ENCODE assay signal across 31 cellular contexts in the genomic region with DNA sequence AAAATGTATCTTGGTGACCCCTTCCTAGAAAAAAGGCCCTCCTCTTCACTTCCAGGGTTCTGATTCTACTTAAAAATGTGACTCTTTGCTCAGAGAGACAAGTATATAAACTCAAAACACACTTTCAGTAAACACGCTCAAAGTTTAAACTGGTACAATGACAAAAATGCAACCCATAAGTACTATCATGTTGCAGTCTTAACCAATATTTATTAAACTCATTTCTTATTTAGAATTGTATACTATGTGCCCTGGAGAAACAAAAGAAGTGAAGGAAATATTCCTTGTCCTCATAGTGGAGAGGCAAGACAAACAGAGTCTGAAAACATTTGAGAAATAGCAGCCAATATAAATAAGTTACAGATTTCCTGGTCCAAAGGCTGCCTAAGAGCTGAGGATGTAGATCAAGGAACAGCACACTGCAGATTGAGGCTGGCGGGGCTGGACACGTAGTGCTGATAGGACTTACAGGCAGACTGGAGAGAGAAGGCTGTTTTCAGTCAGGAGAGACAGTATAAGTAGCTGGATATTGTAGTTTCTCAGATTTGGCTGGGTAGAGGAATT. TPM values are rescaled to one million over a fixed set of nuclear protein-coding genes. Genes with fewer than 3 reads are reported as not detected.
DNase-seq lines count a peak whose midpoint lies in the region; ATAC-seq, FAIRE-seq and TF ChIP-seq lines count a peak whose summit lies in the region.
"Had no signal": no experiment of that assay in that cellular context is flagged by ENCODE, and none has a peak within 500 bp of the region (broad histone marks: within the 10 kb centered on the region; RNA-seq: fewer than 3 reads in every experiment).

No MANE protein-coding gene starts in this region.

- in situ Hi-C loops in IMR-90 (cut with MboI; ENCODE audit: low sequenced_read_pairs): loop anchor here (10.0 kb wide), 1 partner anchor 558 kb away; no protein-coding TSS in a partner anchor

- H3K4ac ChIP-seq in IMR-90 (ENCODE audit: low read depth, low read length): no peak overlapping the region

- no peak overlapping the region for H2BK15ac ChIP-seq in IMR-90 (ENCODE audit: low read depth, low read length)

- H3K9me1 ChIP-seq in IMR-90 (ENCODE audit: insufficient read depth, low read length): no peaks in the 10 kb centered on the region

- H2AFZ ChIP-seq in IMR-90 (replicated peaks; ENCODE audit: low read length, poor library complexity) (no peak overlapping the region), hepatocyte (no peak overlapping the region)
- H2AFZ ChIP-seq: GM23248, PC-9 had no signal

- intact Hi-C loops in IMR-90 (cut with micrococcal nuclease): loop anchor here (5.0 kb wide), 1 partner anchor 455 kb away; the partner anchor contains the start of gene FRAS1

- no peaks in the 10 kb centered on the region for H3K79me1 ChIP-seq in IMR-90 (ENCODE audit: low read depth in 1 of 2, low read length in 2 of 2)

- peaks cover 4% of the 10 kb centered on the region; the same call in 1 of the 2 replicates for H3K27me3 ChIP-seq in IMR-90 (ENCODE audit: control insufficient read depth, insufficient read depth, low read length)
- H3K27me3 ChIP-seq in adipocyte (replicated peaks; ENCODE audit: control insufficient read depth, insufficient read depth, low read length): no peaks in the 10 kb centered on the region
- H3K27me3 ChIP-seq in hepatocyte: no peaks in the 10 kb centered on the region
- no peaks in the 10 kb centered on the region for H3K27me3 ChIP-seq in small intestine (ENCODE audit: control insufficient read depth in 2 of 2, insufficient read depth in 2 of 2, low read length in 2 of 2)
- H3K27me3 ChIP-seq: sigmoid colon, tibial nerve had no signal

- no peak for FAIRE-seq in small intestine (lab: Jason Lieb, UNC)

- H3K27ac ChIP-seq in IMR-90 (ENCODE audit: insufficient read depth, low read length): no peak overlapping the region
- peak overlapping the region; percentile 53 for H3K27ac ChIP-seq in hepatocyte
- H3K27ac ChIP-seq in small intestine (ENCODE audit: low read depth in 1 of 2, low read length in 1 of 2): no peak overlapping the region
- H3K27ac ChIP-seq: coronary artery, epithelial cell of prostate, GM23248, PC-9, psoas muscle, sigmoid colon, tibial nerve had no signal

- H4K8ac ChIP-seq in IMR-90 (ENCODE audit: low read depth in 2 of 2, low read length in 2 of 2): no peak overlapping the region

- H3K9ac ChIP-seq in IMR-90 (ENCODE audit: low read depth, low read length): no peak overlapping the region
- no peak overlapping the region for H3K9ac ChIP-seq in adipocyte (ENCODE audit: low read length)
- H3K9ac ChIP-seq: GM23248 had no signal

- H3K4me3 ChIP-seq in IMR-90 (ENCODE audit: insufficient read depth, low read depth, low read length): no peak overlapping the region
- H3K4me3 ChIP-seq in adipocyte (ENCODE audit: low read length): no peak overlapping the region
- H3K4me3 ChIP-seq in hepatocyte: no peak overlapping the region
- no peak overlapping the region for H3K4me3 ChIP-seq in small intestine (ENCODE audit: low read depth in 1 of 2, low read length in 2 of 2)
- H3K4me3 ChIP-seq: coronary artery, GM23248, PC-9, psoas muscle, sigmoid colon, tibial nerve had no signal

- dilution Hi-C loops in IMR-90 (cut with HindIII; ENCODE audit: low sequenced_read_pairs, unreplicated experiment): no loop called here

- H3K36me3 ChIP-seq in IMR-90 (ENCODE audit: control insufficient read depth, insufficient read depth, low read length) (no peaks in the 10 kb centered on the region), adipocyte (ENCODE audit: control insufficient read depth, insufficient read depth, low read length, severe bottlenecking) (no peaks in the 10 kb centered on the region), hepatocyte (replicated peaks; ENCODE audit: insufficient read depth, low read depth) (no peaks in the 10 kb centered on the region), small intestine (ENCODE audit: control insufficient read depth in 2 of 2, insufficient read depth in 2 of 2, low read length in 2 of 2) (no peaks in the 10 kb centered on the region)
- H3K36me3 ChIP-seq: tibial nerve had no signal

- peak; percentile 10 for DNase-seq in IMR-90
- peak; percentile 47 for DNase-seq in adipocyte (ENCODE audit: low read depth)
- peak; percentile 74 for DNase-seq in hepatocyte (ENCODE audit: low spot score)
- DNase-seq in small intestine: peak; percentile 86
- no peak for DNase-seq in NCI-H2196 treated with DMSO at 0.1 percent for 48 hours (lab: John Stamatoyannopoulos, UW; ENCODE audit: unreplicated experiment)
- DNase-seq in DMS153 treated with DMSO at 0.1 percent for 48 hours (lab: John Stamatoyannopoulos, UW; ENCODE audit: unreplicated experiment): no peak
- DNase-seq: activated CD4-positive, alpha-beta T cell treated with anti-CD3 and anti-CD28 coated beads for 36 hours; activated naive CD4-positive, alpha-beta T cell treated with anti-CD3 and anti-CD28 coated beads, Interleukin-2, amount 50 U/mL, for 16 hours; amniotic stem cell; Calu3; CD4-positive, CD25-positive, alpha-beta regulatory T cell; DND-41; effector CD8-positive, alpha-beta T cell; GM23248; islet precursor cell; naive thymus-derived CD4-positive, alpha-beta T cell; NCI-H1048; NCI-H1694 treated with DMSO at 0.1 percent for 48 hours; NCI-H2171; NCI-H524; NK-92 treated with Interleukin-12 subunit alpha and Interleukin-12 subunit beta, amount 100 ng/mL, for 24 hours; PC-9; psoas muscle; SHP77; sigmoid colon; stimulated activated CD4-positive, alpha-beta T cell treated with anti-CD3 and anti-CD28 coated beads, Interleukin-4, amount 100 ng/mL, for 1 hour had no signal

- CTCF ChIA-PET in IMR-90 (lab: Yijun Ruan, JAX): interaction anchor here (0.6 kb wide), 2 partner anchors 39 to 552 kb away, joined by 3 read pairs; no protein-coding TSS in a partner anchor

- TF ChIP-seq CTCF in IMR-90 (conservative IDR thresholded peaks at IDR 0.05; ENCODE audit: low read depth, low read length): no peak
- no peak for TF ChIP-seq CTCF in hepatocyte (IDR thresholded peaks at IDR 0.05; ENCODE audit: poor library complexity)

- H2BK120ac ChIP-seq in IMR-90 (ENCODE audit: low read depth, low read length): no peak overlapping the region

- no peak overlapping the region for H2AK5ac ChIP-seq in IMR-90 (ENCODE audit: low read depth, low read length)

- no TSS peak for BruUV-seq in IMR-90 (replicated peaks; lab: Mats Ljungman, UMichigan)

- no peak overlapping the region for H3K56ac ChIP-seq in IMR-90 (ENCODE audit: extremely low read depth, insufficient read depth, low read length)

- TF ChIP-seq RAD21 in IMR-90 (IDR thresholded peaks at IDR 0.05; ENCODE audit: low read length): no peak

- POLR2A ChIA-PET in IMR-90 (lab: Charles Lee; ENCODE audit: unreplicated experiment): no interaction called here

- H3K18ac ChIP-seq in IMR-90 (ENCODE audit: low read depth, low read length): no peak overlapping the region

- no peak for TF ChIP-seq POLR2A in IMR-90 (IDR thresholded peaks at IDR 0.05; ENCODE audit: low read depth, low read length)

- no peak overlapping the region for H2AK9ac ChIP-seq in IMR-90 (replicated peaks; ENCODE audit: low read depth, low read length, poor library complexity)

- H3K14ac ChIP-seq in IMR-90 (replicated peaks; ENCODE audit: low read depth, low read length): no peak overlapping the region

- H3K9me2 ChIP-seq in hepatocyte (replicated peaks; ENCODE audit: insufficient read depth): no peaks in the 10 kb centered on the region

- H3K9me3 ChIP-seq in IMR-90 (ENCODE audit: control insufficient read depth, insufficient read depth, low read length) (no peaks in the 10 kb centered on the region), adipocyte (ENCODE audit: control insufficient read depth, low read length) (no peaks in the 10 kb centered on the region), hepatocyte (ENCODE audit: low read depth) (no peaks in the 10 kb centered on the region), small intestine (ENCODE audit: control insufficient read depth, low read depth) (no peaks in the 10 kb centered on the region)
- H3K9me3 ChIP-seq: psoas muscle, sigmoid colon, tibial nerve had no signal

- H2BK20ac ChIP-seq in IMR-90 (ENCODE audit: low read depth, low read length): no peak overlapping the region

- no peak overlapping the region for H4K5ac ChIP-seq in IMR-90 (ENCODE audit: low read depth, low read length)

- H2BK5ac ChIP-seq in IMR-90 (ENCODE audit: low read depth, low read length, poor library complexity, severe bottlenecking): no peak overlapping the region

- ATAC-seq in IMR-90 (ENCODE audit: low read depth): peak; percentile 86
- no peak for ATAC-seq in GM18907 (IDR thresholded peaks at IDR 0.05; ENCODE audit: unreplicated experiment)
- ATAC-seq: activated CD4-positive, alpha-beta T cell treated with anti-CD3 and anti-CD28 coated beads for 36 hours; activated T-helper 17 cell treated with anti-CD3 and anti-CD28 coated beads, Interleukin-2, amount 50 U/mL, for 72 hours; naive thymus-derived CD4-positive, alpha-beta T cell; psoas muscle had no signal

- no peak overlapping the region for H4K91ac ChIP-seq in IMR-90 (ENCODE audit: insufficient read depth, low read depth, low read length)

- H3K4me2 ChIP-seq in IMR-90 (ENCODE audit: low read depth, low read length) (no peak overlapping the region), hepatocyte (no peak overlapping the region)
- H3K4me2 ChIP-seq: PC-9 had no signal

- no peak overlapping the region for H3K23ac ChIP-seq in IMR-90 (ENCODE audit: low read depth, low read length)

- WGBS in IMR-90 (ENCODE audit: extremely low coverage in 2 of 2, insufficient read length in 1 of 2), 2 experiments: 56% methylated on average over 2 of the region's 3 CpGs; no CpG with 5 or more reads in 1 of the 2 experiments
- WGBS in hepatocyte (ENCODE audit: low lambda C conversion rate, missing lambda C conversion rate): 31% methylated on average over 3 of the region's 3 CpGs
- WGBS in small intestine, 3 donors: 24 to 50% (median 41%) methylated on average over 3 of the region's 3 CpGs

- no peaks in the 10 kb centered on the region for H4K20me1 ChIP-seq in IMR-90 (ENCODE audit: insufficient read depth, low read length)
- H4K20me1 ChIP-seq in hepatocyte (ENCODE audit: insufficient read depth, poor library complexity, severe bottlenecking): no peaks in the 10 kb centered on the region

- H3K79me2 ChIP-seq in hepatocyte: no peaks in the 10 kb centered on the region

- H3K4me1 ChIP-seq in IMR-90 (ENCODE audit: control insufficient read depth, insufficient read depth, low read length) (no peaks in the 10 kb centered on the region), adipocyte (ENCODE audit: control insufficient read depth, insufficient read depth, low read length) (no peaks in the 10 kb centered on the region), hepatocyte (ENCODE audit: insufficient read depth) (peaks cover 21% of the 10 kb centered on the region), small intestine (ENCODE audit: control insufficient read depth in 2 of 2, insufficient read depth in 1 of 2, low read depth in 1 of 2, low read length in 1 of 2) (no peaks in the 10 kb centered on the region)
- H3K4me1 ChIP-seq: psoas muscle, sigmoid colon, tibial nerve had no signal

RNA-seq across cellular contexts. Expression of gene ANXA3, which starts 39.1 kb away (rescaled TPM):
- total RNA-seq in IMR-90 (2012; rRNA removed): 5.0 and 5.3 TPM in 2 replicates
- polyA plus RNA-seq in IMR-90 (2012; rRNA removed): 4.2 and 4.8 TPM in 2 replicates
- 1.7 and 6.2 TPM in 2 replicates for polyA plus RNA-seq in IMR-90 (2012; cell fraction: cytosol; rRNA removed)
- polyA plus RNA-seq in IMR-90 (2012; cell fraction: nucleus; rRNA removed; ENCODE audit: low replicate concordance): 1.5 and 9.7 TPM in 2 replicates
- 194 and 218 TPM in 2 replicates for total RNA-seq in hepatocyte
- 198 and 201 TPM in 2 replicates for polyA plus RNA-seq in hepatocyte
- 10 to 100 TPM; 17.5 to 64.6 (median 41.9) TPM for polyA plus RNA-seq in small intestine
- total RNA-seq: activated T-helper 17 cell treated with anti-CD3 and anti-CD28 coated beads, Interleukin-2, amount 50 U/mL, for 72 hours; CD4-positive, CD25-positive, alpha-beta regulatory T cell had no signal
- polyA plus RNA-seq: CD4-positive, CD25-positive, alpha-beta regulatory T cell; naive thymus-derived CD4-positive, alpha-beta T cell had no signal

Comparison
In these comparisons a context has a peak if more than half of its experiments do, and no peak if none do; other contexts are left out.
1. DNase-seq: peak in IMR-90 (single experiment), adipocyte (single experiment), hepatocyte (single experiment) and small intestine (single experiment); none in NCI-H2196 treated with DMSO at 0.1 percent for 48 hours (single experiment) and DMS153 treated with DMSO at 0.1 percent for 48 hours (single experiment).